ENCODE assay signal across 8 cellular contexts in the genomic region with DNA sequence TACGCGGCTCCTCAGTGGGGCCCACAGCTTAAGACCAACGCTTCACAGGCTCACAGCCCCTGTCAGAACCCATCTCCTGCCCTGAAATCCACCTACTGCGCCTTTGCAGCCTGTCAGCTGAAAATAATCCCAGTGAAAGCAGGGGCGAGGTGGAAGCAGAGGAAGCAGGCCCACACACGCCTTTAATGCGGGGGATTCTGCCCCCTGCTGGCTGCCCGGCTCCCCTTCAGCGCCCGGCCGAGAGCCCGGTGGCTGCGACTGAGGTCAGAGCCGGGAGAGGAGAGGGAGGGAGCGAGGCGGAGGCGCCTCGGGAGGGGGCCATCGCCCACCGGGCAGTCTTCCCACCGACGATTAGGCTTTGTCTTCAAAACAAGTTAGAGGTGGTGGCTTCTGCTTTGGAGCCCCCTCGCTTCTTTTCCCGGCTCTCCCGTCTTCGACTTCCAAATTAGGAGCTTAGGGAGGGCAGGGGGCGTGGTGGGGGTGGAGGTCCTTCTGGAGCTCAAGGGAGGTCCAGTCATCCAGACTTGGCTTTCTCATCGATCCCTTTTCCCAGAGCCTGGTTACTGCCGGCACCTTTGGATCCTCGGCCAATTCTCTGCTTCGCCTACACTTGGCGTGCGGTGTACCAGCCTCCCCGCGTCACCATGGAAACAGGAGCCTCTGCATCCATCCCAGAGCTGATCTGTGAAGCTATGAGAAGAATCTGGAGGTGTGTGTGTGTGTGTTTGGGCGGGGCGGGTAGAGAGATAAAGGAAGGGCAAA.
DNase-seq lines count a peak whose midpoint lies in the region; ATAC-seq lines count a peak whose summit lies in the region.

No MANE protein-coding gene starts in this region.

- DNase-seq in DMS153 (lab: John Stamatoyannopoulos, UW) = peak; percentile 28
- DNase-seq in NCI-H2227 (lab: John Stamatoyannopoulos, UW; ENCODE audit: unreplicated experiment) = peak; percentile 86
- DNase-seq in activated CD4-positive, alpha-beta T cell treated with anti-CD3 and anti-CD28 coated beads for 1 hour = peak; percentile 56
- DNase-seq in cerebellar cortex (ENCODE audit: low spot score) = peak; percentile 93
- peak; percentile 58 for DNase-seq in kidney glomerular epithelial cell (lab: John Stamatoyannopoulos, UW)
- peak; percentile 84 for DNase-seq in stimulated activated CD4-positive, alpha-beta T cell treated with anti-CD3 and anti-CD28 coated beads, Interleukin-15, amount 100 ng/mL, for 24 hours

- ATAC-seq in HG02798 (IDR thresholded peaks at IDR 0.05; ENCODE audit: poor library complexity, unreplicated experiment) (peak; percentile 71), GM18517 (IDR thresholded peaks at IDR 0.05; ENCODE audit: unreplicated experiment) (no peak)

Comparison
In these comparisons a context has a peak if more than half of its experiments do, and no peak if none do; other contexts are left out.
1. DNase-seq: peak in every context shown above with its lines; median percentile 93 in cerebellar cortex; 86 in NCI-H2227; 84 in stimulated activated CD4-positive, alpha-beta T cell treated with anti-CD3 and anti-CD28 coated beads, Interleukin-15, amount 100 ng/mL, for 24 hours; 58 in kidney glomerular epithelial cell; 56 in activated CD4-positive, alpha-beta T cell treated with anti-CD3 and anti-CD28 coated beads for 1 hour; 28 in DMS153.